In genomic region chr11:131640320-131640719, GRCh38 we compare ENCODE assay signal across 20 cellular contexts.
DNase-seq lines count a peak whose midpoint lies in the region; ATAC-seq and TF ChIP-seq lines count a peak whose summit lies in the region.
"Had no signal": no experiment of that assay in that cellular context is flagged by ENCODE, and none has a peak within 500 bp of the region (broad histone marks: within the 10 kb centered on the region; RNA-seq: fewer than 3 reads in every experiment).

No MANE protein-coding gene starts in this region.

- H3K4me1 Mint-ChIP-seq in natural killer cell: no peaks in the 10 kb centered on the region
- H3K4me1 Mint-ChIP-seq: CD4-positive, CD25-positive, alpha-beta regulatory T cell had no signal

- peaks cover 27% of the 10 kb centered on the region; the same call in 1 of the 2 replicates for H3K4me1 ChIP-seq in iPS-20b (ENCODE audit: insufficient read depth, low read length)
- H3K4me1 ChIP-seq: Peyer's patch had no signal

- H3K4me3 Mint-ChIP-seq in natural killer cell: no peak overlapping the region
- H3K4me3 Mint-ChIP-seq: CD4-positive, CD25-positive, alpha-beta regulatory T cell had no signal

- no peaks in the 10 kb centered on the region for H3K9me3 Mint-ChIP-seq in natural killer cell

- no peaks in the 10 kb centered on the region for H3K36me3 Mint-ChIP-seq in natural killer cell
- H3K36me3 Mint-ChIP-seq: CD4-positive, CD25-positive, alpha-beta regulatory T cell had no signal

- no peaks in the 10 kb centered on the region for H3K27me3 ChIP-seq in iPS-20b (ENCODE audit: insufficient read depth, low read length)
- H3K27me3 ChIP-seq: Peyer's patch, SJCRH30 had no signal

- H3K27me3 Mint-ChIP-seq in natural killer cell (ENCODE audit: low read depth in 2 of 2): no peaks in the 10 kb centered on the region
- H3K27me3 Mint-ChIP-seq: CD4-positive, CD25-positive, alpha-beta regulatory T cell had no signal

- peak overlapping the region; percentile 49 for H3K27ac ChIP-seq in iPS-20b (ENCODE audit: low read length)
- H3K27ac ChIP-seq: GM23248, Peyer's patch, SJCRH30 had no signal

- no peaks in the 10 kb centered on the region for H3K36me3 ChIP-seq in iPS-20b (ENCODE audit: insufficient read depth, low read depth, low read length)
- H3K36me3 ChIP-seq: Peyer's patch, SJCRH30 had no signal

- peak overlapping the region; percentile 19; the same call in 1 of the 2 replicates for H3K9ac ChIP-seq in iPS-20b (ENCODE audit: low read depth, low read length)
- H3K9ac ChIP-seq: GM23248 had no signal

- peak; percentile 2 for DNase-seq in HFF-Myc (ENCODE audit: extremely low read depth, low read depth)
- DNase-seq in cerebellar cortex (ENCODE audit: low spot score): peak; percentile 42
- peak; percentile 49 for DNase-seq in retina
- no peak for DNase-seq in activated naive CD4-positive, alpha-beta T cell treated with anti-CD3 and anti-CD28 coated beads, Interleukin-2, amount 50 U/mL, for 16 hours
- no peak for DNase-seq in natural killer cell
- no peak for DNase-seq in NCI-H1694 treated with DMSO at 0.1 percent for 48 hours (lab: John Stamatoyannopoulos, UW)
- DNase-seq: CD4-positive, CD25-positive, alpha-beta regulatory T cell; DMS79; GM23248; KBM-7; NCI-H1105; NCI-H146; NCI-H2029 treated with DMSO at 0.1 percent for 48 hours; NCI-H2171; NCI-H345; NCI-H524; NCI-H82; Peyer's patch; SJCRH30 had no signal

- no peak for ATAC-seq in natural killer cell

- no peaks in the 10 kb centered on the region for H3K9me3 ChIP-seq in iPS-20b (ENCODE audit: insufficient read depth, low read depth, low read length)
- H3K9me3 ChIP-seq: Peyer's patch, SJCRH30 had no signal

- no peak overlapping the region for H3K27ac Mint-ChIP-seq in natural killer cell
- H3K27ac Mint-ChIP-seq: CD4-positive, CD25-positive, alpha-beta regulatory T cell had no signal

- H3K4me3 ChIP-seq in HFF-Myc (replicated peaks; ENCODE audit: low read depth, low read length): no peak overlapping the region
- peak overlapping the region; percentile 48; the same call in 1 of the 2 replicates for H3K4me3 ChIP-seq in iPS-20b (ENCODE audit: low read length)
- H3K4me3 ChIP-seq: GM23248, Peyer's patch, SJCRH30 had no signal

- intact Hi-C loops in natural killer cell (cut with micrococcal nuclease): no loop called here

- no peak for TF ChIP-seq CTCF in HFF-Myc (IDR thresholded peaks at IDR 0.05; ENCODE audit: low read depth, low read length, missing control alignments)
- no peak for TF ChIP-seq CTCF in natural killer cell (IDR thresholded peaks at IDR 0.05)

Comparison
In these comparisons a context has a peak if more than half of its experiments do, and no peak if none do; other contexts are left out.
1. DNase-seq: peak in HFF-Myc (single experiment), cerebellar cortex (single experiment) and retina (single experiment); none in activated naive CD4-positive, alpha-beta T cell treated with anti-CD3 and anti-CD28 coated beads, Interleukin-2, amount 50 U/mL, for 16 hours (single experiment), natural killer cell (single experiment) and NCI-H1694 treated with DMSO at 0.1 percent for 48 hours (single experiment).